In the genomic region with DNA sequence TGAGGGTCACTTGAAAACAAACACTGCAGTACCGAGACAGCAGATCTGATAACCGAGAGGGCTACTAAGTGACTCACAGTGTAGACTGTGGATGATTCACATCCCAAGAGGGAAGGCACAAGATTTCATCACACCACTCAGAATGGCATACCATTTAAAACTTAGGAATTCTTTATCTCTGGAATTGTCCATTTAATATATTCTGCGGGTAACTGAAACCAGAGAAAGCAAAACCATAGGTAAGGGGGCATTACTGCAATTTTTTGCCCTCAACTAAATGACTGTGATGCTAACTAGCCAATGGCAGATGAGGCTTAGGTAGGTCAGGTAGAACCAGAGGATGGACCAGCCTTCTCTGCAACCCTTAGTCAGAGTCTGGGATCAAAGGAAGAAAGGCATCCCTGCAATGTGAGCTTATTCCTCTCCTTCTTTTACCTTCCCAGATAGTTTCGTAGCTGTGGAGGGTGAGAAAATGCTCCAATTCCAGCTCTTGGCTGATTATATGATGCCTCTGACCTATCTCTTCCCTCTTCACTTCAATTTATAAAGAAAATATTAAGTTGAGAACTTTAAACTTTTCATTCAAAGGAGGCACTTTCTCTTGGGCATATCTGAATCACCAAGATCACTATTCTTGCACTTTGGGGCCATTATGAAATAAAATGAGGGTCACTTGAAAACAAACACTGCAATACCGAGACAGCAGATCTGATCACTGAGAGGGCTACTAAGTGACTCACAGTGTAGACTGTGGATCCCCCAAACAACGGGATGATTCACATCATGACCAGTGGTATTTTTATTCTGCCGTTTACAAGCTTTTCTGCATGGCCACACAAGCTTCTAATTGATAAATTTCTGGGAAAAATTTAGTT, we compare ENCODE assay signal across 1 cellular context.
A peak's percentile ranks its signal among the peaks of the same experiment; 100 is the strongest.
TF ChIP-seq lines count a peak whose summit lies in the region.

No MANE protein-coding gene starts in this region.

TF ChIP-seq in SK-N-SH, 30 proteins besides CTCF, POLR2A, EP300 and RAD21 (continued from another document):
- TF ChIP-seq USF1 (IDR thresholded peaks at IDR 0.05; ENCODE audit: borderline replicate concordance, low read depth) (no peak), RCOR1 (IDR thresholded peaks at IDR 0.05; ENCODE audit: low read length) (no peak), PBX3 (IDR thresholded peaks at IDR 0.05) (peak; percentile 90), ELF1 (IDR thresholded peaks at IDR 0.05) (no peak), RFX5 (IDR thresholded peaks at IDR 0.05; ENCODE audit: low read length) (no peak), MEF2A (IDR thresholded peaks at IDR 0.05; ENCODE audit: borderline replicate concordance, low read depth) (peak; percentile 46; the same call in 1 of the 2 replicates), CHD2 (IDR thresholded peaks at IDR 0.05; ENCODE audit: low read length, partially characterized antibody) (no peak), FOXJ3 (CRISPR knock-in tag; IDR thresholded peaks at IDR 0.05) (no peak), NFIC (IDR thresholded peaks at IDR 0.05; ENCODE audit: borderline replicate concordance) (peak; percentile 75), TAF1 (IDR thresholded peaks at IDR 0.05; ENCODE audit: borderline replicate concordance, low read depth, low read length) (no peak), TEAD4 (IDR thresholded peaks at IDR 0.05; ENCODE audit: borderline replicate concordance, insufficient read depth) (peak; percentile 81; the same call in 1 of the 2 replicates), TCF12 (IDR thresholded peaks at IDR 0.05) (peak; percentile 94), POLR2AphosphoS5 (IDR thresholded peaks at IDR 0.05; ENCODE audit: low read depth, low read length) (peak; percentile 80; the same call in 1 of the 2 replicates), REST (IDR thresholded peaks at IDR 0.05; ENCODE audit: low read depth, low read length) (0 out of 2 replicates have a peak, but pooled peaks have one; percentile 14), FOXM1 (IDR thresholded peaks at IDR 0.05; ENCODE audit: low read depth) (peak; percentile 80; the same call in 1 of the 2 replicates), JUND (IDR thresholded peaks at IDR 0.05) (peak; percentile 98), RXRA (IDR thresholded peaks at IDR 0.05; ENCODE audit: borderline replicate concordance, low read depth) (peak; percentile 87), NRF1 (IDR thresholded peaks at IDR 0.05; ENCODE audit: low read depth, low read length) (no peak), GABPA (IDR thresholded peaks at IDR 0.05; ENCODE audit: low read depth) (no peak), EZH2phosphoT487 (IDR thresholded peaks at IDR 0.05; ENCODE audit: borderline replicate concordance, low read depth) (no peak), FOSL2 (IDR thresholded peaks at IDR 0.05; ENCODE audit: borderline replicate concordance, low read depth) (peak; percentile 99), ZBTB33 (IDR thresholded peaks at IDR 0.05; ENCODE audit: borderline replicate concordance, low read depth) (0 out of 2 replicates have a peak, but pooled peaks have one; percentile 41), YY1 (IDR thresholded peaks at IDR 0.05; ENCODE audit: low read depth) (no peak; the same call in 1 of the 2 replicates), MXI1 (IDR thresholded peaks at IDR 0.05; ENCODE audit: low read depth, low read length) (no peak), SMC3 (IDR thresholded peaks at IDR 0.05; ENCODE audit: low read depth, low read length) (no peak), GATA2 (CRISPR knock-in tag; IDR thresholded peaks at IDR 0.05) (no peak)
- TF ChIP-seq, protein P1, sequence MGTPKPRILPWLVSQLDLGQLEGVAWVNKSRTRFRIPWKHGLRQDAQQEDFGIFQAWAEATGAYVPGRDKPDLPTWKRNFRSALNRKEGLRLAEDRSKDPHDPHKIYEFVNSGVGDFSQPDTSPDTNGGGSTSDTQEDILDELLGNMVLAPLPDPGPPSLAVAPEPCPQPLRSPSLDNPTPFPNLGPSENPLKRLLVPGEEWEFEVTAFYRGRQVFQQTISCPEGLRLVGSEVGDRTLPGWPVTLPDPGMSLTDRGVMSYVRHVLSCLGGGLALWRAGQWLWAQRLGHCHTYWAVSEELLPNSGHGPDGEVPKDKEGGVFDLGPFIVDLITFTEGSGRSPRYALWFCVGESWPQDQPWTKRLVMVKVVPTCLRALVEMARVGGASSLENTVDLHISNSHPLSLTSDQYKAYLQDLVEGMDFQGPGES (IDR thresholded peaks at IDR 0.05; ENCODE audit: low read depth, low read length): no peak
- TF ChIP-seq, protein P2, sequence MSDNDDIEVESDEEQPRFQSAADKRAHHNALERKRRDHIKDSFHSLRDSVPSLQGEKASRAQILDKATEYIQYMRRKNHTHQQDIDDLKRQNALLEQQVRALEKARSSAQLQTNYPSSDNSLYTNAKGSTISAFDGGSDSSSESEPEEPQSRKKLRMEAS (IDR thresholded peaks at IDR 0.05; ENCODE audit: low read depth): 0 out of 2 replicates have a peak, but pooled peaks have one; percentile 36
